In genomic region chr20:4413314-4414045, GRCh38 we compare ENCODE assay signal across 15 cellular contexts.
"Had no signal": no experiment of that assay in that cellular context is flagged by ENCODE, and none has a peak within 500 bp of the region (broad histone marks: within the 10 kb centered on the region; RNA-seq: fewer than 3 reads in every experiment).

No MANE protein-coding gene starts in this region.

- H3K27me3 ChIP-seq: heart left ventricle, ovary, spleen, stomach had no signal

- FAIRE-seq: astrocyte had no signal

- H3K36me3 Mint-ChIP-seq: immature natural killer cell had no signal

- H3K27ac Mint-ChIP-seq: activated naive CD4-positive, alpha-beta T cell treated with anti-CD3 and anti-CD28 coated beads for 36 hours; activated T-helper 2 cell treated with anti-CD3 and anti-CD28 coated beads, Interferon-gamma antibody, Interleukin-2, Interleukin-4, amounts not matched to agents 10 μg/mL and 5 μg/mL and 100 μg/mL, durations not matched to agents 14 hours and 24 hours and 36 hours; immature natural killer cell had no signal

- H3K27ac ChIP-seq: epithelial cell of prostate, ovary, stomach, thoracic aorta had no signal

- H3K36me3 ChIP-seq: heart left ventricle, ovary, spleen, stomach, thoracic aorta had no signal

- H3K4me1 ChIP-seq: spleen, stomach had no signal

- ATAC-seq: heart left ventricle, sciatic nerve had no signal

- H3K9me3 ChIP-seq: ovary, thoracic aorta had no signal

- DNase-seq: activated CD4-positive, alpha-beta T cell treated with anti-CD3 and anti-CD28 coated beads, Interleukin-2, amount 50 U/mL, for 48 hours; activated CD4-positive, CD25-positive, alpha-beta regulatory T cell treated with anti-CD3 and anti-CD28 coated beads, Interleukin-2, amount 50 U/mL, for 72 hours; activated naive CD4-positive, alpha-beta T cell treated with anti-CD3 and anti-CD28 coated beads for 36 hours; foreskin melanocyte; heart left ventricle; immature natural killer cell; ovary; spleen; stomach; T-helper 9 cell had no signal

- H3K9me3 Mint-ChIP-seq: activated naive CD4-positive, alpha-beta T cell treated with anti-CD3 and anti-CD28 coated beads for 36 hours; activated T-helper 2 cell treated with anti-CD3 and anti-CD28 coated beads, Interferon-gamma antibody, Interleukin-2, Interleukin-4, amounts not matched to agents 10 μg/mL and 5 μg/mL and 100 μg/mL, durations not matched to agents 14 hours and 24 hours and 36 hours; immature natural killer cell had no signal

- H3K4me1 Mint-ChIP-seq: immature natural killer cell had no signal

- H3K4me3 Mint-ChIP-seq: activated naive CD4-positive, alpha-beta T cell treated with anti-CD3 and anti-CD28 coated beads for 36 hours; immature natural killer cell had no signal

- H3K4me3 ChIP-seq: heart left ventricle, ovary, spleen, stomach, thoracic aorta had no signal
